Comparison of ENCODE assay signal across 8 cellular contexts in the genomic region with DNA sequence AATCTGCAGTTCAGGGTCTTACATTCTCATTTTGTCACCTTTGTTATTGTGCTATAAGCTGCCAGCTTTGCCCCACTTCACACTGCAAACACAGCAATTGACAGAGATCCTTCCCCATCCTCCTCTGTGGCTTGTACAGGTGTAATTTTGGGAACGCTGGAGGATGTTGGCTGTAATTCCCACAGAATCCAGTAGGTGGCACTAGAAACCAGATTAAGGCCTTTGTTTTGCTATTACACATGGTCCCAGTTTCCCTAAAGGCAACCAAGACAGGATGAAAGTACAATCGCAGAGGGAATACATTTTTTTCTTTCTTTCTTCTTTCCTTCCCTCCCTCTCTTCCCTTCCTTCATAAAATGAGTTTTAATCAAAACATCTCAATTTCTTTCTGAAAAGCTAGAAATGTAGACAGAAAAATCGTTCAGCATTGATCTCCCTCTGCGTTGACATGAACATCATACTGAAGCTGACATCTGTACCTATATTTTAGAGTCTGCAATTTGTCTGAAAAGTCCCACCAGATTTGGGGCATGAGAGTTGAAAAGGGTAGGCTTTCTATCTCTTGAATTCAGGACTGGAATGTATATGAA. TPM values are rescaled to one million over a fixed set of nuclear protein-coding genes. Genes with fewer than 3 reads are reported as not detected.
DNase-seq lines count a peak whose midpoint lies in the region; ATAC-seq and TF ChIP-seq lines count a peak whose summit lies in the region.

No MANE protein-coding gene starts in this region.

- H3K9me3 ChIP-seq in ascending aorta = no peaks in the 10 kb centered on the region

- DNase-seq in Calu3 (peak; percentile 61), NCI-H774 (lab: John Stamatoyannopoulos, UW) (peak; percentile 62), ascending aorta (ENCODE audit: low spot score in 2 of 2) (no peak), iPS-NIHi11 (ENCODE audit: low spot score) (peak; percentile 80), cortex of kidney (lab: John Stamatoyannopoulos, UW) (no peak)
- DNase-seq in stimulated activated CD4-positive, alpha-beta T cell treated with anti-CD3 and anti-CD28 coated beads, Interleukin-1b, Interleukin-23, amount 100 ng/mL, for 48 hours = peak; percentile 9

- no peaks in the 10 kb centered on the region for H3K36me3 ChIP-seq in ascending aorta

- H3K36me3 Mint-ChIP-seq in Calu3 (ENCODE audit: insufficient read depth, unreplicated experiment) = no peaks in the 10 kb centered on the region

- CTCF ChIA-PET in Calu3 (lab: Charles Lee) = interaction anchor here (0.7 kb wide), 1 partner anchor 1505 kb away, joined by 5 read pairs; no protein-coding TSS in a partner anchor

- ATAC-seq in GM18870 (IDR thresholded peaks at IDR 0.05; ENCODE audit: unreplicated experiment) (peak; percentile 56), HG03442 (IDR thresholded peaks at IDR 0.05; ENCODE audit: unreplicated experiment) (peak; percentile 60)

- peaks cover 22% of the 10 kb centered on the region for H3K27me3 Mint-ChIP-seq in Calu3 (ENCODE audit: unreplicated experiment)

- no peak overlapping the region for H3K4me3 ChIP-seq in ascending aorta

- H3K4me1 Mint-ChIP-seq in Calu3 (ENCODE audit: low read depth, unreplicated experiment) = no peaks in the 10 kb centered on the region

- no peaks in the 10 kb centered on the region for H3K27me3 ChIP-seq in ascending aorta

- BruUV-seq in Calu3 (replicated peaks; lab: Mats Ljungman, UMichigan) = no TSS peak

- H3K4me1 ChIP-seq in ascending aorta = no peaks in the 10 kb centered on the region

- H3K4me3 Mint-ChIP-seq in Calu3 (ENCODE audit: low read depth, unreplicated experiment) = no peak overlapping the region

- no peak overlapping the region for H3K27ac Mint-ChIP-seq in Calu3 (ENCODE audit: unreplicated experiment)

- TF ChIP-seq CTCF in Calu3 (IDR thresholded peaks at IDR 0.05; ENCODE audit: unreplicated experiment) (peak; percentile 87), ascending aorta (IDR thresholded peaks at IDR 0.05) (peak; percentile 62 to 89 (median 81))

- intact Hi-C loops in Calu3 (cut with micrococcal nuclease; ENCODE audit: unreplicated experiment) (loop anchor here (1.0 to 2.0 kb wide), 3 partner anchors 863 to 1656 kb away; no protein-coding TSS in a partner anchor), ascending aorta (cut with DNase I) (loop anchor here (5.0 kb wide), 2 partner anchors 1339 to 1654 kb away; no protein-coding TSS in a partner anchor)

- H3K27ac ChIP-seq in ascending aorta = no peak overlapping the region

- no peaks in the 10 kb centered on the region for H3K9me3 Mint-ChIP-seq in Calu3 (ENCODE audit: low read depth, unreplicated experiment)

RNA-seq across cellular contexts. Expression of gene NELL1, which starts 21.3 kb away (rescaled TPM):
- total RNA-seq in Calu3 (2022) (not detected in 2 replicates), ascending aorta (not detected)

RNA-seq across cellular contexts. Expression of gene SLC6A5, which starts 48.7 kb away (rescaled TPM):
- total RNA-seq in Calu3 (2022) (not detected in 2 replicates), ascending aorta (not detected)

Comparison
In these comparisons a context has a peak if more than half of its experiments do, and no peak if none do; other contexts are left out.
1. DNase-seq: peak in Calu3 (single experiment), NCI-H774 (single experiment), iPS-NIHi11 (single experiment) and stimulated activated CD4-positive, alpha-beta T cell treated with anti-CD3 and anti-CD28 coated beads, Interleukin-1b, Interleukin-23, amount 100 ng/mL, for 48 hours (single experiment); none in ascending aorta (0 of 2) and cortex of kidney (single experiment).